Comparison of ENCODE assay signal across 21 cellular contexts in genomic region chr1:63770381-63770780, GRCh38. TPM values are rescaled to one million over a fixed set of nuclear protein-coding genes. Genes with fewer than 3 reads are reported as not detected.
DNase-seq lines count a peak whose midpoint lies in the region; ATAC-seq, FAIRE-seq and TF ChIP-seq lines count a peak whose summit lies in the region.
"Had no signal": no experiment of that assay in that cellular context is flagged by ENCODE, and none has a peak within 500 bp of the region (broad histone marks: within the 10 kb centered on the region; RNA-seq: fewer than 3 reads in every experiment).

No MANE protein-coding gene starts in this region.

- no peaks in the 10 kb centered on the region for H3K9me3 Mint-ChIP-seq in activated CD4-positive, alpha-beta T cell treated with anti-CD3 and anti-CD28 coated beads, Interleukin-2, amount 10 ng/mL, durations not matched to agents 7 days and 5 days
- no peaks in the 10 kb centered on the region for H3K9me3 Mint-ChIP-seq in activated CD4-positive, alpha-beta T cell treated with anti-CD3 and anti-CD28 coated beads for 36 hours (ENCODE audit: low read depth)
- H3K9me3 Mint-ChIP-seq: CD8-positive, alpha-beta T cell had no signal

- FAIRE-seq in H1 (lab: Jason Lieb, UNC) = no peak
- FAIRE-seq: A204.1, G401.6, GM12892 had no signal

- H3K4me2 ChIP-seq in H1 (ENCODE audit: insufficient read depth in 1 of 2, low read depth in 2 of 2, low read length in 2 of 2) (no peak overlapping the region), trophoblast cell (ENCODE audit: low read length) (no peak overlapping the region)
- H3K4me2 ChIP-seq: BLaER1 had no signal

- no peak overlapping the region for H3K56ac ChIP-seq in H1 (replicated peaks; ENCODE audit: insufficient read length, low read depth, low read length)

- POLR2A ChIA-PET in activated CD4-positive, alpha-beta T cell treated with anti-CD3 and anti-CD28 coated beads, Interleukin-2, amount 10 ng/mL, durations not matched to agents 7 days and 5 days (lab: Charles Lee) = no interaction called here
- POLR2A ChIA-PET in activated CD4-positive, alpha-beta T cell treated with anti-CD3 and anti-CD28 coated beads for 36 hours (lab: Charles Lee) = no interaction called here
- POLR2A ChIA-PET in H1 (lab: Charles Lee; ENCODE audit: partially characterized antibody) = interaction anchor here (1.1 kb wide), 1 partner anchor 22 kb away, joined by 3 read pairs; no protein-coding TSS in a partner anchor

- H4K5ac ChIP-seq in H1 (ENCODE audit: insufficient read length, low read depth, low read length) = no peak overlapping the region

- no peak overlapping the region for H3K9ac ChIP-seq in H1 (replicated peaks in 1 of 4; ENCODE audit: extremely low read depth in 1 of 4, low read depth in 3 of 4, low read length in 3 of 4)
- H3K9ac ChIP-seq in trophoblast cell (ENCODE audit: low read length) = no peak overlapping the region
- H3K9ac ChIP-seq: BLaER1 had no signal

- H3K36me3 ChIP-seq in H1 (ENCODE audit: control insufficient read depth in 2 of 4, insufficient read depth in 4 of 4, low read length in 3 of 4) (no peaks in the 10 kb centered on the region), trophoblast cell (ENCODE audit: control insufficient read depth in 1 of 2, insufficient read depth in 2 of 2, low read length in 2 of 2) (no peaks in the 10 kb centered on the region), Peyer's patch (no peaks in the 10 kb centered on the region)
- H3K36me3 ChIP-seq: BLaER1 had no signal

- no peak overlapping the region for H2BK20ac ChIP-seq in H1 (ENCODE audit: low read length)

- no peak overlapping the region for H3K4me3 Mint-ChIP-seq in activated CD4-positive, alpha-beta T cell treated with anti-CD3 and anti-CD28 coated beads, Interleukin-2, amount 10 ng/mL, durations not matched to agents 7 days and 5 days
- H3K4me3 Mint-ChIP-seq in activated CD4-positive, alpha-beta T cell treated with anti-CD3 and anti-CD28 coated beads for 36 hours = no peak overlapping the region
- H3K4me3 Mint-ChIP-seq: B cell; CD4-positive, CD25-positive, alpha-beta regulatory T cell; CD8-positive, alpha-beta T cell had no signal

- H2BK120ac ChIP-seq in H1 (replicated peaks; ENCODE audit: low read depth, low read length) (no peak overlapping the region), trophoblast cell (ENCODE audit: insufficient read depth, low read length, poor library complexity) (peak overlapping the region; percentile 37)

- H3K4me1 ChIP-seq in H1 (replicated peaks in 1 of 4; ENCODE audit: control insufficient read depth in 3 of 4, insufficient read depth in 4 of 4, low read length in 3 of 4) = peaks cover 5 to 8% (median 6%) of the 10 kb centered on the region in 4 experiments; a peak in 6 of 7 replicates
- H3K4me1 ChIP-seq in trophoblast cell (ENCODE audit: control insufficient read depth in 1 of 2, insufficient read depth in 2 of 2, low read length in 2 of 2) = peaks cover 8 to 14% of the 10 kb centered on the region in 2 experiments
- H3K4me1 ChIP-seq in Peyer's patch = peaks cover 0 to 8% (median 5%) of the 10 kb centered on the region in 4 donors

- H2AK5ac ChIP-seq in H1 (ENCODE audit: low read depth, low read length) (no peak overlapping the region), trophoblast cell (ENCODE audit: low read length) (no peak overlapping the region)

- H3K9me3 ChIP-seq in H1 (ENCODE audit: insufficient read depth in 2 of 2, low read depth in 1 of 2, low read length in 1 of 2) (no peaks in the 10 kb centered on the region), trophoblast cell (ENCODE audit: insufficient read depth, low read depth, low read length) (no peaks in the 10 kb centered on the region), Peyer's patch (no peaks in the 10 kb centered on the region)
- H3K9me3 ChIP-seq: BLaER1, Caco-2 had no signal

- no peak overlapping the region for H3K23ac ChIP-seq in H1 (ENCODE audit: insufficient read length)
- H3K23ac ChIP-seq in trophoblast cell (ENCODE audit: low read length) = no peak overlapping the region

- 86% methylated on average over 1 of the region's 1 CpG; no CpG with 5 or more reads in 1 of the 2 experiments for WGBS in H1 (ENCODE audit: extremely low coverage in 1 of 2, insufficient coverage in 1 of 2, insufficient read length in 1 of 2, insufficient replicate concordance in 2 of 2, low coverage in 1 of 2, low lambda C conversion rate in 2 of 2, missing lambda C conversion rate in 1 of 2), 2 experiments
- no CpG with 5 or more reads among the region's 1 CpG for WGBS in trophoblast cell (ENCODE audit: extremely low coverage, insufficient coverage, insufficient read length)

- no peak overlapping the region for H4K8ac ChIP-seq in H1 (ENCODE audit: extremely low read depth, insufficient read depth, low read length)
- no peak overlapping the region for H4K8ac ChIP-seq in trophoblast cell (ENCODE audit: low read depth, low read length)

- H3K4me3 ChIP-seq in H1 (ENCODE audit: extremely low read depth in 1 of 4, insufficient read depth in 2 of 4, low read depth in 3 of 4, low read length in 4 of 4) (no peak overlapping the region), trophoblast cell (ENCODE audit: low read depth, low read length) (no peak overlapping the region), Peyer's patch (no peak overlapping the region)
- H3K4me3 ChIP-seq: BLaER1 had no signal

- peaks cover 14% of the 10 kb centered on the region for H3K4me1 Mint-ChIP-seq in activated CD4-positive, alpha-beta T cell treated with anti-CD3 and anti-CD28 coated beads, Interleukin-2, amount 10 ng/mL, durations not matched to agents 7 days and 5 days
- H3K4me1 Mint-ChIP-seq in activated CD4-positive, alpha-beta T cell treated with anti-CD3 and anti-CD28 coated beads for 36 hours = peaks cover 12% of the 10 kb centered on the region

- no peak for TF ChIP-seq RAD21 in H1 (IDR thresholded peaks at IDR 0.05 in 1 of 2, conservative IDR thresholded peaks at IDR 0.05 in 1 of 2; ENCODE audit: low read depth in 2 of 2, low read length in 2 of 2)

- H3K14ac ChIP-seq in H1 (ENCODE audit: insufficient read length) (no peak overlapping the region), trophoblast cell (ENCODE audit: low read length) (no peak overlapping the region)

- H3K4ac ChIP-seq in H1 (replicated peaks; ENCODE audit: insufficient read length, low read depth, low read length) (no peak overlapping the region), trophoblast cell (ENCODE audit: low read depth, low read length) (no peak overlapping the region)

- H3K27me3 Mint-ChIP-seq in activated CD4-positive, alpha-beta T cell treated with anti-CD3 and anti-CD28 coated beads, Interleukin-2, amount 10 ng/mL, durations not matched to agents 7 days and 5 days = peaks cover 43% of the 10 kb centered on the region
- peaks cover 31% of the 10 kb centered on the region for H3K27me3 Mint-ChIP-seq in activated CD4-positive, alpha-beta T cell treated with anti-CD3 and anti-CD28 coated beads for 36 hours

- TF ChIP-seq CTCF in H1 (IDR thresholded peaks at IDR 0.05; ENCODE audit: control extremely low read depth in 1 of 3, insufficient read depth in 1 of 3, low read depth in 1 of 3, low read length in 3 of 3) (no peak), Peyer's patch (IDR thresholded peaks at IDR 0.05) (no peak)

- no peaks in the 10 kb centered on the region for H3K79me1 ChIP-seq in H1 (ENCODE audit: low read depth, low read length)
- peaks cover 30% of the 10 kb centered on the region for H3K79me1 ChIP-seq in trophoblast cell (ENCODE audit: low read length)

- H4K91ac ChIP-seq in H1 (replicated peaks; ENCODE audit: insufficient read length, low read length) (no peak overlapping the region), trophoblast cell (ENCODE audit: low read depth, low read length) (no peak overlapping the region)

- H2AFZ ChIP-seq in H1 (ENCODE audit: low read length) (no peak overlapping the region), trophoblast cell (ENCODE audit: insufficient read depth, low read length, poor library complexity) (no peak overlapping the region)

- no peaks in the 10 kb centered on the region for H4K20me1 ChIP-seq in H1 (replicated peaks in 1 of 2; ENCODE audit: control insufficient read depth in 1 of 2, insufficient read depth in 2 of 2, low read length in 2 of 2)

- H3K27me3 ChIP-seq in H1 (replicated peaks in 1 of 4; ENCODE audit: control insufficient read depth in 3 of 4, extremely low read depth in 1 of 4, insufficient read depth in 3 of 4, low read length in 3 of 4) = no peaks in the 10 kb centered on the region
- H3K27me3 ChIP-seq in trophoblast cell (ENCODE audit: insufficient read depth, low read length) = no peaks in the 10 kb centered on the region
- no peaks in the 10 kb centered on the region for H3K27me3 ChIP-seq in Peyer's patch

- no peak overlapping the region for H3K27ac Mint-ChIP-seq in activated CD4-positive, alpha-beta T cell treated with anti-CD3 and anti-CD28 coated beads, Interleukin-2, amount 10 ng/mL, durations not matched to agents 7 days and 5 days
- no peak overlapping the region for H3K27ac Mint-ChIP-seq in activated CD4-positive, alpha-beta T cell treated with anti-CD3 and anti-CD28 coated beads for 36 hours
- H3K27ac Mint-ChIP-seq: B cell; CD4-positive, CD25-positive, alpha-beta regulatory T cell; CD8-positive, alpha-beta T cell had no signal

- H3K79me2 ChIP-seq in H1 (ENCODE audit: control insufficient read depth in 1 of 2, insufficient read depth in 2 of 2, low read length in 2 of 2) (peaks cover 0 to 14% of the 10 kb centered on the region in 2 experiments; a peak in 1 of 4 replicates), trophoblast cell (ENCODE audit: control insufficient read depth, insufficient read depth, low read length, poor library complexity) (peaks cover 18% of the 10 kb centered on the region)

- no peak overlapping the region for H2BK5ac ChIP-seq in H1 (ENCODE audit: low read depth, low read length)
- no peak overlapping the region for H2BK5ac ChIP-seq in trophoblast cell (ENCODE audit: low read depth, low read length, poor library complexity)

- no peak overlapping the region for H4K12ac ChIP-seq in trophoblast cell (ENCODE audit: low read depth, low read length)

- peak; percentile 0 for DNase-seq in activated CD4-positive, alpha-beta T cell treated with anti-CD3 and anti-CD28 coated beads, Interleukin-2, amount 10 ng/mL, durations not matched to agents 7 days and 5 days
- no peak for DNase-seq in activated CD4-positive, alpha-beta T cell treated with anti-CD3 and anti-CD28 coated beads for 36 hours
- DNase-seq in H1 (ENCODE audit: low read depth in 1 of 2, low spot score in 2 of 2) (no peak), trophoblast cell (no peak), left lobe of liver (ENCODE audit: low spot score) (no peak), Peyer's patch (no peak)
- DNase-seq: Caco-2; CD4-positive, CD25-positive, alpha-beta regulatory T cell; CD8-positive, alpha-beta T cell; DMS153; DND-41; GOT3; H7; HCEC 1CT had no signal

- H3K27ac ChIP-seq in H1 (ENCODE audit: low read depth, low read length) (no peak overlapping the region), trophoblast cell (ENCODE audit: low read depth, low read length) (no peak overlapping the region), Peyer's patch (no peak overlapping the region)
- H3K27ac ChIP-seq: 22Rv1, BLaER1, C4-2B had no signal

- intact Hi-C loops in activated CD4-positive, alpha-beta T cell treated with anti-CD3 and anti-CD28 coated beads for 36 hours (cut with DNase I, micrococcal nuclease) = loop anchor here (5.0 to 10.0 kb wide), 4 partner anchors 153 to 477 kb away; no protein-coding TSS in a partner anchor

- H2BK15ac ChIP-seq in H1 (ENCODE audit: low read length) = no peak overlapping the region

- H3K18ac ChIP-seq in H1 (ENCODE audit: extremely low read depth, low read length) (0 out of 2 replicates have a peak overlapping the region, but pooled peaks have one; percentile 2), trophoblast cell (ENCODE audit: low read length) (no peak overlapping the region)

- TF ChIP-seq POLR2A in H1 (IDR thresholded peaks at IDR 0.05; ENCODE audit: control extremely low read depth in 1 of 2, low read depth in 2 of 2, low read length in 2 of 2) (no peak), Peyer's patch (IDR thresholded peaks at IDR 0.05) (no peak)

- ATAC-seq in activated CD4-positive, alpha-beta T cell treated with anti-CD3 and anti-CD28 coated beads for 36 hours = no peak
- ATAC-seq in left lobe of liver = no peak
- ATAC-seq: CD8-positive, alpha-beta T cell had no signal

- H3K36me3 Mint-ChIP-seq in activated CD4-positive, alpha-beta T cell treated with anti-CD3 and anti-CD28 coated beads, Interleukin-2, amount 10 ng/mL, durations not matched to agents 7 days and 5 days (ENCODE audit: low read depth) = no peaks in the 10 kb centered on the region
- no peaks in the 10 kb centered on the region for H3K36me3 Mint-ChIP-seq in activated CD4-positive, alpha-beta T cell treated with anti-CD3 and anti-CD28 coated beads for 36 hours (ENCODE audit: low read depth)
- H3K36me3 Mint-ChIP-seq: CD4-positive, CD25-positive, alpha-beta regulatory T cell; CD8-positive, alpha-beta T cell had no signal

- H3K23me2 ChIP-seq in H1 (ENCODE audit: low read depth, low read length) = peaks cover 8% of the 10 kb centered on the region

- no peak for TF ChIP-seq EP300 in H1 (IDR thresholded peaks at IDR 0.05; ENCODE audit: borderline replicate concordance in 1 of 2, low read depth in 2 of 2, low read length in 2 of 2)

- CTCF ChIA-PET in activated CD4-positive, alpha-beta T cell treated with anti-CD3 and anti-CD28 coated beads, Interleukin-2, amount 10 ng/mL, durations not matched to agents 7 days and 5 days (lab: Charles Lee) = interaction anchor here (1.9 kb wide), 1 partner anchor 8 kb away, joined by 5 read pairs; no protein-coding TSS in a partner anchor
- CTCF ChIA-PET in activated CD4-positive, alpha-beta T cell treated with anti-CD3 and anti-CD28 coated beads for 36 hours (lab: Charles Lee) = no interaction called here
- CTCF ChIA-PET in H1 (lab: Charles Lee; ENCODE audit: partially characterized antibody) = interaction anchor here (0.5 to 4.9 kb wide), 7 partner anchors 44 to 476 kb away, joined by 3 to 24 read pairs (median 4); no protein-coding TSS in a partner anchor

- no peak overlapping the region for H2BK12ac ChIP-seq in H1 (ENCODE audit: low read depth, low read length)
- peak overlapping the region; percentile 71 for H2BK12ac ChIP-seq in trophoblast cell (ENCODE audit: low read length)

RNA-seq across cellular contexts. Expression of gene ROR1, which starts 3.4 kb away (rescaled TPM):
- total RNA-seq in activated CD4-positive, alpha-beta T cell treated with anti-CD3 and anti-CD28 coated beads, Interleukin-2, amount 10 ng/mL, durations not matched to agents 7 days and 5 days = not detected
- total RNA-seq in activated CD4-positive, alpha-beta T cell treated with anti-CD3 and anti-CD28 coated beads for 36 hours = under 1 TPM in 1 of 2 experiments, not detected in 1; 0.21 TPM
- 70.3 and 73.6 TPM in 2 replicates for total RNA-seq in H1 (2021; fragmentation: NEBNext Ultra II Directional; extraction: Animal tissue kit (Norgen Biotek cat#: 25700))
- polyA plus RNA-seq in H1 (2011; rRNA removed) = 27.5 and 33.6 TPM in 2 replicates
- 31.7 TPM for polyA plus RNA-seq in H1 (2011; cell fraction: cytosol; rRNA removed)
- polyA plus RNA-seq in H1 (2011; cell fraction: nucleus; rRNA removed) = 72.5 TPM
- 31.8 to 40.7 TPM (median 40.1 TPM) in 4 replicates for polyA plus RNA-seq in H1 (2012, experiment 1 of 2)
- polyA plus RNA-seq in H1 (2012, experiment 2 of 2) = 4.2 TPM
- polyA plus RNA-seq in H1 (2013, experiment 1 of 2) = 68.4 TPM
- polyA plus RNA-seq in H1 (2013, experiment 2 of 2) = 76.5 TPM
- 186 and 264 TPM in 2 replicates for polyA minus RNA-seq in H1 (2011; rRNA and poly(A)+ RNA removed)
- polyA minus RNA-seq in H1 (2011; cell fraction: cytosol; rRNA and poly(A)+ RNA removed) = 54.3 TPM
- 152 TPM for polyA minus RNA-seq in H1 (2011; cell fraction: nucleus; rRNA and poly(A)+ RNA removed)
- 29.9 and 31.0 TPM in 2 replicates for polyA plus RNA-seq in trophoblast cell (2013)
- total RNA-seq in left lobe of liver (0.28 TPM), Peyer's patch (1 to 10 TPM; 1.2 to 7.4 (median 4.7) TPM)
- total RNA-seq: CD4-positive, CD25-positive, alpha-beta regulatory T cell; CD8-positive, alpha-beta T cell had no signal
- polyA plus RNA-seq: CD4-positive, CD25-positive, alpha-beta regulatory T cell had no signal
